1 cellular context compared by ENCODE assay signal in the genomic region with DNA sequence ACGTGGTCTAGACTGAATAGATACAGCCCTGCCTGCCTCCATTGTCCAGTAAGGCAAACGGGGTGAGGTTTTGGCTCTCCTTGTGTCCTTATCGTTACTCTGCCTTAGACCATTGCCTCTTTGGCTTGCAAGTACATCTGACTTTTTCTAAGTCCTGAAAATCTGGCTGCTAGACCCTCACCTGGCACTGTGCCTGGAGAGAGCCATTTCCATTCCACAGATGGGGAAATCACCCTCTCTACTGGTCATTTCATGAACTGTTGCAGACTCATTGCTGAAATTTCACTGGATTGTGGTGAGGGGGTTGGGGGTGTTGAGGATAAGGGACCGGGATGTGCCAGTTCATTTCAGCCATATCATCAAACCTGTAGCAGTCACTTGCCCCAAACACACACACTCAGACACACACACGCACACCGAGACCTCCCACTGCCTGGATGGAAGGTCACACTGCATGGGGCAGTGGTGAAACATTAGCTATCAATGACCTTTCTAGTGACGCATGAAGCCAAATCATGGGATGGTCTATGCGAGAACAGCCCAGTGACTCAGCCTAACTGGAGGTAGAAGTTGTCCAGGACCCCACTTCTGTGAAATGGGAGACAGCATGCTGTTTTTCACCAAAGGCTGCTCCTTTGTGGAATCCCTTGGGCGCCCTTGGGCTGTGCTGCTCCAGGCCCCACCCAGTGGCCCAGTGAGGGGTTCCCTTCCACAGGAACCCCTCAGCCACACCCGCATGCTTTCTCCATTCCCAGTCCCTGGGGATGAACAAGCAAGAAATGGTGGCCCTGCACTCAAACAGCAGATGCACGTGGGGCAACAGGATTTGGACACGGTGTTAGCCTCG.
TF ChIP-seq lines count a peak whose summit lies in the region.

No MANE protein-coding gene starts in this region.

TF ChIP-seq in K562, 482 proteins besides CTCF, POLR2A, EP300 and RAD21 (continued from another document):
- TF ChIP-seq NFIX (CRISPR knock-in tag; IDR thresholded peaks at IDR 0.05; ENCODE audit: low read depth): peak; percentile 14; the same call in 1 of the 2 replicates
- no peak for TF ChIP-seq JUND (IDR thresholded peaks at IDR 0.05; ENCODE audit: borderline replicate concordance, low read depth, low read length)
- TF ChIP-seq JUND (tag; IDR thresholded peaks at IDR 0.05; ENCODE audit: borderline replicate concordance, low read depth, low read length): no peak; the same call in 2 of the 3 replicates
- TF ChIP-seq, protein P1, sequence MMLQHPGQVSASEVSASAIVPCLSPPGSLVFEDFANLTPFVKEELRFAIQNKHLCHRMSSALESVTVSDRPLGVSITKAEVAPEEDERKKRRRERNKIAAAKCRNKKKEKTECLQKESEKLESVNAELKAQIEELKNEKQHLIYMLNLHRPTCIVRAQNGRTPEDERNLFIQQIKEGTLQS (IDR thresholded peaks at IDR 0.05): 0 out of 2 replicates have a peak, but pooled peaks have one; percentile 28
- TF ChIP-seq, protein P1 (CRISPR knock-in tag; conservative IDR thresholded peaks at IDR 0.05): no peak
- TF ChIP-seq C11orf30 (IDR thresholded peaks at IDR 0.05; ENCODE audit: low read depth): peak; percentile 24; the same call in 1 of the 2 replicates
- TF ChIP-seq CCAR2 (IDR thresholded peaks at IDR 0.05; ENCODE audit: low read depth, low read length): no peak
- peak in 1 of 2 experiments; percentile 63; a peak in 1 of 4 replicates for TF ChIP-seq ARNT (IDR thresholded peaks at IDR 0.05)
- no peak for TF ChIP-seq ZNF77 (CRISPR knock-in tag; IDR thresholded peaks at IDR 0.05)
- TF ChIP-seq, protein P2, sequence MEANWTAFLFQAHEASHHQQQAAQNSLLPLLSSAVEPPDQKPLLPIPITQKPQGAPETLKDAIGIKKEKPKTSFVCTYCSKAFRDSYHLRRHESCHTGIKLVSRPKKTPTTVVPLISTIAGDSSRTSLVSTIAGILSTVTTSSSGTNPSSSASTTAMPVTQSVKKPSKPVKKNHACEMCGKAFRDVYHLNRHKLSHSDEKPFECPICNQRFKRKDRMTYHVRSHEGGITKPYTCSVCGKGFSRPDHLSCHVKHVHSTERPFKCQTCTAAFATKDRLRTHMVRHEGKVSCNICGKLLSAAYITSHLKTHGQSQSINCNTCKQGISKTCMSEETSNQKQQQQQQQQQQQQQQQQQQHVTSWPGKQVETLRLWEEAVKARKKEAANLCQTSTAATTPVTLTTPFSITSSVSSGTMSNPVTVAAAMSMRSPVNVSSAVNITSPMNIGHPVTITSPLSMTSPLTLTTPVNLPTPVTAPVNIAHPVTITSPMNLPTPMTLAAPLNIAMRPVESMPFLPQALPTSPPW (CRISPR knock-in tag; IDR thresholded peaks at IDR 0.05): no peak
- TF ChIP-seq NFE2 (IDR thresholded peaks at IDR 0.05; ENCODE audit: low read depth): peak; percentile 38; the same call in 1 of the 2 replicates
- TF ChIP-seq ZNF780A (CRISPR knock-in tag; IDR thresholded peaks at IDR 0.05): no peak
- TF ChIP-seq TCF3 (CRISPR knock-in tag; IDR thresholded peaks at IDR 0.05): peak; percentile 18; the same call in 1 of the 2 replicates
- TF ChIP-seq, protein P3, sequence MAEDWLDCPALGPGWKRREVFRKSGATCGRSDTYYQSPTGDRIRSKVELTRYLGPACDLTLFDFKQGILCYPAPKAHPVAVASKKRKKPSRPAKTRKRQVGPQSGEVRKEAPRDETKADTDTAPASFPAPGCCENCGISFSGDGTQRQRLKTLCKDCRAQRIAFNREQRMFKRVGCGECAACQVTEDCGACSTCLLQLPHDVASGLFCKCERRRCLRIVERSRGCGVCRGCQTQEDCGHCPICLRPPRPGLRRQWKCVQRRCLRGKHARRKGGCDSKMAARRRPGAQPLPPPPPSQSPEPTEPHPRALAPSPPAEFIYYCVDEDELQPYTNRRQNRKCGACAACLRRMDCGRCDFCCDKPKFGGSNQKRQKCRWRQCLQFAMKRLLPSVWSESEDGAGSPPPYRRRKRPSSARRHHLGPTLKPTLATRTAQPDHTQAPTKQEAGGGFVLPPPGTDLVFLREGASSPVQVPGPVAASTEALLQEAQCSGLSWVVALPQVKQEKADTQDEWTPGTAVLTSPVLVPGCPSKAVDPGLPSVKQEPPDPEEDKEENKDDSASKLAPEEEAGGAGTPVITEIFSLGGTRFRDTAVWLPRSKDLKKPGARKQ (CRISPR knock-in tag; IDR thresholded peaks at IDR 0.05): no peak
- no peak for TF ChIP-seq KAT8 (IDR thresholded peaks at IDR 0.05; ENCODE audit: low read depth)
- TF ChIP-seq, protein P4, sequence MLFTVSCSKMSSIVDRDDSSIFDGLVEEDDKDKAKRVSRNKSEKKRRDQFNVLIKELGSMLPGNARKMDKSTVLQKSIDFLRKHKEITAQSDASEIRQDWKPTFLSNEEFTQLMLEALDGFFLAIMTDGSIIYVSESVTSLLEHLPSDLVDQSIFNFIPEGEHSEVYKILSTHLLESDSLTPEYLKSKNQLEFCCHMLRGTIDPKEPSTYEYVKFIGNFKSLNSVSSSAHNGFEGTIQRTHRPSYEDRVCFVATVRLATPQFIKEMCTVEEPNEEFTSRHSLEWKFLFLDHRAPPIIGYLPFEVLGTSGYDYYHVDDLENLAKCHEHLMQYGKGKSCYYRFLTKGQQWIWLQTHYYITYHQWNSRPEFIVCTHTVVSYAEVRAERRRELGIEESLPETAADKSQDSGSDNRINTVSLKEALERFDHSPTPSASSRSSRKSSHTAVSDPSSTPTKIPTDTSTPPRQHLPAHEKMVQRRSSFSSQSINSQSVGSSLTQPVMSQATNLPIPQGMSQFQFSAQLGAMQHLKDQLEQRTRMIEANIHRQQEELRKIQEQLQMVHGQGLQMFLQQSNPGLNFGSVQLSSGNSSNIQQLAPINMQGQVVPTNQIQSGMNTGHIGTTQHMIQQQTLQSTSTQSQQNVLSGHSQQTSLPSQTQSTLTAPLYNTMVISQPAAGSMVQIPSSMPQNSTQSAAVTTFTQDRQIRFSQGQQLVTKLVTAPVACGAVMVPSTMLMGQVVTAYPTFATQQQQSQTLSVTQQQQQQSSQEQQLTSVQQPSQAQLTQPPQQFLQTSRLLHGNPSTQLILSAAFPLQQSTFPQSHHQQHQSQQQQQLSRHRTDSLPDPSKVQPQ (CRISPR knock-in tag; IDR thresholded peaks at IDR 0.05; ENCODE audit: borderline replicate concordance): no peak
- TF ChIP-seq KHSRP (IDR thresholded peaks at IDR 0.05): no peak
- TF ChIP-seq LEF1 (IDR thresholded peaks at IDR 0.05): no peak
- TF ChIP-seq BMI1 (IDR thresholded peaks at IDR 0.05; ENCODE audit: low read length): no peak
- TF ChIP-seq, protein P5, sequence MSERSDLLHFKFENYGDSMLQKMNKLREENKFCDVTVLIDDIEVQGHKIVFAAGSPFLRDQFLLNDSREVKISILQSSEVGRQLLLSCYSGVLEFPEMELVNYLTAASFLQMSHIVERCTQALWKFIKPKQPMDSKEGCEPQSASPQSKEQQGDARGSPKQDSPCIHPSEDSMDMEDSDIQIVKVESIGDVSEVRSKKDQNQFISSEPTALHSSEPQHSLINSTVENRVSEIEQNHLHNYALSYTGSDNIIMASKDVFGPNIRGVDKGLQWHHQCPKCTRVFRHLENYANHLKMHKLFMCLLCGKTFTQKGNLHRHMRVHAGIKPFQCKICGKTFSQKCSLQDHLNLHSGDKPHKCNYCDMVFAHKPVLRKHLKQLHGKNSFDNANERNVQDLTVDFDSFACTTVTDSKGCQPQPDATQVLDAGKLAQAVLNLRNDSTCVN (CRISPR knock-in tag; IDR thresholded peaks at IDR 0.05): no peak
- TF ChIP-seq, protein P6, sequence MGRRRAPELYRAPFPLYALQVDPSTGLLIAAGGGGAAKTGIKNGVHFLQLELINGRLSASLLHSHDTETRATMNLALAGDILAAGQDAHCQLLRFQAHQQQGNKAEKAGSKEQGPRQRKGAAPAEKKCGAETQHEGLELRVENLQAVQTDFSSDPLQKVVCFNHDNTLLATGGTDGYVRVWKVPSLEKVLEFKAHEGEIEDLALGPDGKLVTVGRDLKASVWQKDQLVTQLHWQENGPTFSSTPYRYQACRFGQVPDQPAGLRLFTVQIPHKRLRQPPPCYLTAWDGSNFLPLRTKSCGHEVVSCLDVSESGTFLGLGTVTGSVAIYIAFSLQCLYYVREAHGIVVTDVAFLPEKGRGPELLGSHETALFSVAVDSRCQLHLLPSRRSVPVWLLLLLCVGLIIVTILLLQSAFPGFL (CRISPR knock-in tag; IDR thresholded peaks at IDR 0.05): no peak
- TF ChIP-seq RBM17 (IDR thresholded peaks at IDR 0.05; ENCODE audit: borderline replicate concordance, low read depth, low read length): no peak
- TF ChIP-seq TCFL5 (CRISPR knock-in tag; conservative IDR thresholded peaks at IDR 0.05): no peak
- TF ChIP-seq CBX2 (IDR thresholded peaks at IDR 0.05; ENCODE audit: insufficient read depth, low read length, poor library complexity, severe bottlenecking): no peak
- no peak for TF ChIP-seq L3MBTL2 (IDR thresholded peaks at IDR 0.05)
- no peak for TF ChIP-seq NELFE (IDR thresholded peaks at IDR 0.05; ENCODE audit: insufficient read depth, insufficient read length)
- TF ChIP-seq, protein P7, sequence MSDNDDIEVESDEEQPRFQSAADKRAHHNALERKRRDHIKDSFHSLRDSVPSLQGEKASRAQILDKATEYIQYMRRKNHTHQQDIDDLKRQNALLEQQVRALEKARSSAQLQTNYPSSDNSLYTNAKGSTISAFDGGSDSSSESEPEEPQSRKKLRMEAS (CRISPR knock-in tag; IDR thresholded peaks at IDR 0.05): no peak; the same call in 1 of the 2 replicates
- TF ChIP-seq, protein P8, sequence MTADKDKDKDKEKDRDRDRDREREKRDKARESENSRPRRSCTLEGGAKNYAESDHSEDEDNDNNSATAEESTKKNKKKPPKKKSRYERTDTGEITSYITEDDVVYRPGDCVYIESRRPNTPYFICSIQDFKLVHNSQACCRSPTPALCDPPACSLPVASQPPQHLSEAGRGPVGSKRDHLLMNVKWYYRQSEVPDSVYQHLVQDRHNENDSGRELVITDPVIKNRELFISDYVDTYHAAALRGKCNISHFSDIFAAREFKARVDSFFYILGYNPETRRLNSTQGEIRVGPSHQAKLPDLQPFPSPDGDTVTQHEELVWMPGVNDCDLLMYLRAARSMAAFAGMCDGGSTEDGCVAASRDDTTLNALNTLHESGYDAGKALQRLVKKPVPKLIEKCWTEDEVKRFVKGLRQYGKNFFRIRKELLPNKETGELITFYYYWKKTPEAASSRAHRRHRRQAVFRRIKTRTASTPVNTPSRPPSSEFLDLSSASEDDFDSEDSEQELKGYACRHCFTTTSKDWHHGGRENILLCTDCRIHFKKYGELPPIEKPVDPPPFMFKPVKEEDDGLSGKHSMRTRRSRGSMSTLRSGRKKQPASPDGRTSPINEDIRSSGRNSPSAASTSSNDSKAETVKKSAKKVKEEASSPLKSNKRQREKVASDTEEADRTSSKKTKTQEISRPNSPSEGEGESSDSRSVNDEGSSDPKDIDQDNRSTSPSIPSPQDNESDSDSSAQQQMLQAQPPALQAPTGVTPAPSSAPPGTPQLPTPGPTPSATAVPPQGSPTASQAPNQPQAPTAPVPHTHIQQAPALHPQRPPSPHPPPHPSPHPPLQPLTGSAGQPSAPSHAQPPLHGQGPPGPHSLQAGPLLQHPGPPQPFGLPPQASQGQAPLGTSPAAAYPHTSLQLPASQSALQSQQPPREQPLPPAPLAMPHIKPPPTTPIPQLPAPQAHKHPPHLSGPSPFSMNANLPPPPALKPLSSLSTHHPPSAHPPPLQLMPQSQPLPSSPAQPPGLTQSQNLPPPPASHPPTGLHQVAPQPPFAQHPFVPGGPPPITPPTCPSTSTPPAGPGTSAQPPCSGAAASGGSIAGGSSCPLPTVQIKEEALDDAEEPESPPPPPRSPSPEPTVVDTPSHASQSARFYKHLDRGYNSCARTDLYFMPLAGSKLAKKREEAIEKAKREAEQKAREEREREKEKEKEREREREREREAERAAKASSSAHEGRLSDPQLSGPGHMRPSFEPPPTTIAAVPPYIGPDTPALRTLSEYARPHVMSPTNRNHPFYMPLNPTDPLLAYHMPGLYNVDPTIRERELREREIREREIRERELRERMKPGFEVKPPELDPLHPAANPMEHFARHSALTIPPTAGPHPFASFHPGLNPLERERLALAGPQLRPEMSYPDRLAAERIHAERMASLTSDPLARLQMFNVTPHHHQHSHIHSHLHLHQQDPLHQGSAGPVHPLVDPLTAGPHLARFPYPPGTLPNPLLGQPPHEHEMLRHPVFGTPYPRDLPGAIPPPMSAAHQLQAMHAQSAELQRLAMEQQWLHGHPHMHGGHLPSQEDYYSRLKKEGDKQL (CRISPR knock-in tag; IDR thresholded peaks at IDR 0.05; ENCODE audit: borderline replicate concordance): no peak
- no peak for TF ChIP-seq BRD4 (IDR thresholded peaks at IDR 0.05)
- TF ChIP-seq HDAC1 (IDR thresholded peaks at IDR 0.05): no peak
- no peak for TF ChIP-seq ZNF584 (CRISPR knock-in tag; IDR thresholded peaks at IDR 0.05; ENCODE audit: low read depth)
- TF ChIP-seq TSC22D4 (tag; IDR thresholded peaks at IDR 0.05): no peak
- no peak for TF ChIP-seq ILK (tag; IDR thresholded peaks at IDR 0.05; ENCODE audit: borderline replicate concordance, low read depth)
- no peak for TF ChIP-seq ZNF3 (CRISPR knock-in tag; IDR thresholded peaks at IDR 0.05)
- no peak for TF ChIP-seq ZFP36 (IDR thresholded peaks at IDR 0.05; ENCODE audit: low read depth, low read length, partially characterized antibody)
- no peak for TF ChIP-seq POLR2H (tag; IDR thresholded peaks at IDR 0.05; ENCODE audit: low read depth)
- TF ChIP-seq, protein P9, sequence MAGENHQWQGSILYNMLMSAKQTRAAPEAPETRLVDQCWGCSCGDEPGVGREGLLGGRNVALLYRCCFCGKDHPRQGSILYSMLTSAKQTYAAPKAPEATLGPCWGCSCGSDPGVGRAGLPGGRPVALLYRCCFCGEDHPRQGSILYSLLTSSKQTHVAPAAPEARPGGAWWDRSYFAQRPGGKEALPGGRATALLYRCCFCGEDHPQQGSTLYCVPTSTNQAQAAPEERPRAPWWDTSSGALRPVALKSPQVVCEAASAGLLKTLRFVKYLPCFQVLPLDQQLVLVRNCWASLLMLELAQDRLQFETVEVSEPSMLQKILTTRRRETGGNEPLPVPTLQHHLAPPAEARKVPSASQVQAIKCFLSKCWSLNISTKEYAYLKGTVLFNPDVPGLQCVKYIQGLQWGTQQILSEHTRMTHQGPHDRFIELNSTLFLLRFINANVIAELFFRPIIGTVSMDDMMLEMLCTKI (IDR thresholded peaks at IDR 0.05; ENCODE audit: partially characterized antibody): no peak
- peak; percentile 14; the same call in 1 of the 2 replicates for TF ChIP-seq DPF2 (IDR thresholded peaks at IDR 0.05)
- no peak for TF ChIP-seq ZNF347 (CRISPR knock-in tag; IDR thresholded peaks at IDR 0.05; ENCODE audit: low read depth)
- peak; percentile 48 for TF ChIP-seq CEBPB (tag; IDR thresholded peaks at IDR 0.05)
- no peak for TF ChIP-seq GABPB2 (CRISPR knock-in tag; conservative IDR thresholded peaks at IDR 0.05)
- no peak for TF ChIP-seq SMARCB1 (IDR thresholded peaks at IDR 0.05; ENCODE audit: insufficient read length, low read depth)
- no peak for TF ChIP-seq CXXC5 (CRISPR knock-in tag; IDR thresholded peaks at IDR 0.05)
- no peak for TF ChIP-seq SRSF9 (IDR thresholded peaks at IDR 0.05; ENCODE audit: borderline replicate concordance, low read depth, low read length)
- TF ChIP-seq NBN (IDR thresholded peaks at IDR 0.05; ENCODE audit: low read depth): peak; percentile 31; the same call in 1 of the 2 replicates
- TF ChIP-seq ARID1B (IDR thresholded peaks at IDR 0.05): no peak
